In genomic region chr5:93622240-93622885, GRCh38 we compare ENCODE assay signal across 9 cellular contexts. TPM values are rescaled to one million over a fixed set of nuclear protein-coding genes. Genes with fewer than 3 reads are reported as not detected.
DNase-seq lines count a peak whose midpoint lies in the region; ATAC-seq and TF ChIP-seq lines count a peak whose summit lies in the region.
"Had no signal": no experiment of that assay in that cellular context is flagged by ENCODE, and none has a peak within 500 bp of the region (broad histone marks: within the 10 kb centered on the region; RNA-seq: fewer than 3 reads in every experiment).

No MANE protein-coding gene starts in this region.

- peak overlapping the region; percentile 96 for H3K4me3 Mint-ChIP-seq in stimulated activated effector memory CD8-positive, alpha-beta T cell treated with anti-CD3 and anti-CD28 coated beads, Interleukin-12 subunit alpha, Interleukin-12 subunit beta, amount 100 ng/mL, for 72 hours

- H3K36me3 ChIP-seq in gastroesophageal sphincter: no peaks in the 10 kb centered on the region
- H3K36me3 ChIP-seq: thoracic aorta had no signal

- no peak for TF ChIP-seq POLR2A in gastroesophageal sphincter (IDR thresholded peaks at IDR 0.05)

- H3K9me3 Mint-ChIP-seq in stimulated activated effector memory CD8-positive, alpha-beta T cell treated with anti-CD3 and anti-CD28 coated beads, Interleukin-12 subunit alpha, Interleukin-12 subunit beta, amount 100 ng/mL, for 72 hours: no peaks in the 10 kb centered on the region

- no peak for TF ChIP-seq CTCF in VCaP (conservative IDR thresholded peaks at IDR 0.05)
- no peak for TF ChIP-seq CTCF in gastroesophageal sphincter (IDR thresholded peaks at IDR 0.05)

- TF ChIP-seq EP300 in gastroesophageal sphincter (IDR thresholded peaks at IDR 0.05): no peak

- H3K36me3 Mint-ChIP-seq in stimulated activated effector memory CD8-positive, alpha-beta T cell treated with anti-CD3 and anti-CD28 coated beads, Interleukin-12 subunit alpha, Interleukin-12 subunit beta, amount 100 ng/mL, for 72 hours: no peaks in the 10 kb centered on the region

- no peaks in the 10 kb centered on the region for H3K9me3 ChIP-seq in gastroesophageal sphincter
- H3K9me3 ChIP-seq: thoracic aorta had no signal

- ATAC-seq in gastroesophageal sphincter (peak; percentile 5), GM21447 (IDR thresholded peaks at IDR 0.05; ENCODE audit: unreplicated experiment) (no peak), HG03097 (IDR thresholded peaks at IDR 0.05; ENCODE audit: low FRiP score, unreplicated experiment) (no peak)
- ATAC-seq in stimulated activated effector memory CD8-positive, alpha-beta T cell treated with anti-CD3 and anti-CD28 coated beads, Interleukin-12 subunit alpha, Interleukin-12 subunit beta, amount 100 ng/mL, for 72 hours: peak; percentile 75

- peaks cover 33% of the 10 kb centered on the region for H3K4me1 Mint-ChIP-seq in stimulated activated effector memory CD8-positive, alpha-beta T cell treated with anti-CD3 and anti-CD28 coated beads, Interleukin-12 subunit alpha, Interleukin-12 subunit beta, amount 100 ng/mL, for 72 hours

- DNase-seq in NCI-H146 (lab: John Stamatoyannopoulos, UW) (peak; percentile 77), NCI-H146 treated with DMSO at 0.1 percent for 48 hours (lab: John Stamatoyannopoulos, UW; ENCODE audit: unreplicated experiment) (no peak), MV-4-11 (lab: John Stamatoyannopoulos, UW) (peak; percentile 62)
- DNase-seq in stimulated activated effector memory CD8-positive, alpha-beta T cell treated with anti-CD3 and anti-CD28 coated beads, Interleukin-12 subunit alpha, Interleukin-12 subunit beta, amount 100 ng/mL, for 72 hours (ENCODE audit: low spot score in 2 of 2): no peak

- 54 to 64% methylated on average over 4 of the region's 4 CpGs for WGBS in gastroesophageal sphincter (ENCODE audit: low coverage in 1 of 2), 2 donors

- peaks cover 0 to 19% (median 0%) of the 10 kb centered on the region in 3 donors for H3K4me1 ChIP-seq in gastroesophageal sphincter

- H3K27ac ChIP-seq in VCaP: peak overlapping the region; percentile 82
- H3K27ac ChIP-seq in gastroesophageal sphincter: peak overlapping the region; percentile 4 to 94 (median 90)

- no peaks in the 10 kb centered on the region for H3K27me3 ChIP-seq in gastroesophageal sphincter

- peak overlapping the region; percentile 71 for H3K27ac Mint-ChIP-seq in stimulated activated effector memory CD8-positive, alpha-beta T cell treated with anti-CD3 and anti-CD28 coated beads, Interleukin-12 subunit alpha, Interleukin-12 subunit beta, amount 100 ng/mL, for 72 hours

- H3K4me3 ChIP-seq in gastroesophageal sphincter: peak overlapping the region in 1 of 2 donors; percentile 73

RNA-seq across cellular contexts. Expression of gene NR2F1, which starts 39.3 kb away (rescaled TPM):
- 100 to 1,000 TPM in 1 of 4 donors, 10 to 100 TPM in 3; 29.4 to 111 (median 37.8) TPM for total RNA-seq in gastroesophageal sphincter

RNA-seq across cellular contexts. Expression of gene NR2F1-AS1, which starts 41.3 kb away (rescaled TPM):
- total RNA-seq in gastroesophageal sphincter: 10 to 100 TPM in 2 of 4 donors, 1 to 10 TPM in 2; 6.0 to 48.1 (median 14.4) TPM

Comparison
In these comparisons a context has a peak if more than half of its experiments do, and no peak if none do; other contexts are left out.
1. DNase-seq: peak in NCI-H146 (single experiment) and MV-4-11 (single experiment); none in NCI-H146 treated with DMSO at 0.1 percent for 48 hours (single experiment) and stimulated activated effector memory CD8-positive, alpha-beta T cell treated with anti-CD3 and anti-CD28 coated beads, Interleukin-12 subunit alpha, Interleukin-12 subunit beta, amount 100 ng/mL, for 72 hours (0 of 2).
2. ATAC-seq: peak in gastroesophageal sphincter (single experiment) and stimulated activated effector memory CD8-positive, alpha-beta T cell treated with anti-CD3 and anti-CD28 coated beads, Interleukin-12 subunit alpha, Interleukin-12 subunit beta, amount 100 ng/mL, for 72 hours (single experiment); none in GM21447 (single experiment) and HG03097 (single experiment).